In genomic region chr2:52639692-52640091, GRCh38 we compare ENCODE assay signal across 20 cellular contexts.
DNase-seq lines count a peak whose midpoint lies in the region; ATAC-seq and TF ChIP-seq lines count a peak whose summit lies in the region.
"Had no signal": no experiment of that assay in that cellular context is flagged by ENCODE, and none has a peak within 500 bp of the region (broad histone marks: within the 10 kb centered on the region; RNA-seq: fewer than 3 reads in every experiment).

No MANE protein-coding gene starts in this region.

- CTCF ChIA-PET in activated naive CD4-positive, alpha-beta T cell treated with anti-CD3 and anti-CD28 coated beads for 36 hours (lab: Charles Lee) = no interaction called here

- TF ChIP-seq CTCF in choroid plexus epithelial cell (conservative IDR thresholded peaks at IDR 0.05; ENCODE audit: low read depth, low read length) (no peak), GM23338 (conservative IDR thresholded peaks at IDR 0.05; ENCODE audit: low read depth in 2 of 2) (no peak)

- DNase-seq in H4 (ENCODE audit: low spot score) (peak; percentile 31), adipocyte (ENCODE audit: low read depth) (peak; percentile 16), choroid plexus epithelial cell (ENCODE audit: low read depth) (peak; percentile 70), iris pigment epithelial cell (ENCODE audit: low read depth) (peak; percentile 78), GM23338 (ENCODE audit: low spot score) (no peak)
- no peak for DNase-seq in activated naive CD4-positive, alpha-beta T cell treated with anti-CD3 and anti-CD28 coated beads for 36 hours
- DNase-seq: CD4-positive, CD25-positive, alpha-beta regulatory T cell; EL; H9; HFFc6; KG1; NCI-H1092 treated with DMSO at 0.1 percent for 48 hours; NCI-H1436 treated with DMSO at 0.1 percent for 48 hours; NCI-H1930; NCI-H510A treated with DMSO at 0.1 percent for 48 hours; NCI-H774; Peyer's patch had no signal

- no peaks in the 10 kb centered on the region for H4K20me1 ChIP-seq in GM23338 (replicated peaks; ENCODE audit: insufficient read depth)

- no peak overlapping the region for H3K4me3 ChIP-seq in adipocyte (ENCODE audit: low read length)
- H3K4me3 ChIP-seq in choroid plexus epithelial cell (ENCODE audit: low read depth, low read length) = no peak overlapping the region
- no peak overlapping the region for H3K4me3 ChIP-seq in GM23338
- H3K4me3 ChIP-seq: Peyer's patch, SJSA1 had no signal

- no peaks in the 10 kb centered on the region for H3K4me1 Mint-ChIP-seq in activated naive CD4-positive, alpha-beta T cell treated with anti-CD3 and anti-CD28 coated beads for 36 hours (ENCODE audit: low read depth)
- no peaks in the 10 kb centered on the region for H3K4me1 Mint-ChIP-seq in GM23338
- H3K4me1 Mint-ChIP-seq: H9 had no signal

- H3K27ac Mint-ChIP-seq in activated naive CD4-positive, alpha-beta T cell treated with anti-CD3 and anti-CD28 coated beads for 36 hours = no peak overlapping the region
- H3K27ac Mint-ChIP-seq in GM23338 = no peak overlapping the region
- H3K27ac Mint-ChIP-seq: CD4-positive, CD25-positive, alpha-beta regulatory T cell; H9; HFFc6 had no signal

- no peak overlapping the region for H3K4me2 ChIP-seq in GM23338

- intact Hi-C loops in activated naive CD4-positive, alpha-beta T cell treated with anti-CD3 and anti-CD28 coated beads for 36 hours (cut with micrococcal nuclease) = no loop called here

- H3K4me1 ChIP-seq in adipocyte (ENCODE audit: control insufficient read depth, insufficient read depth, low read length) (no peaks in the 10 kb centered on the region), GM23338 (ENCODE audit: insufficient read depth) (no peaks in the 10 kb centered on the region)
- H3K4me1 ChIP-seq: Peyer's patch, SJSA1 had no signal

- H3K27me3 Mint-ChIP-seq in activated naive CD4-positive, alpha-beta T cell treated with anti-CD3 and anti-CD28 coated beads for 36 hours (ENCODE audit: low read depth) = no peaks in the 10 kb centered on the region
- H3K27me3 Mint-ChIP-seq in GM23338 (ENCODE audit: insufficient read depth, low read depth, poor library complexity) = peaks cover 2% of the 10 kb centered on the region
- H3K27me3 Mint-ChIP-seq: CD4-positive, CD25-positive, alpha-beta regulatory T cell had no signal

- H3K36me3 ChIP-seq in adipocyte (ENCODE audit: control insufficient read depth, insufficient read depth, low read length, severe bottlenecking) (no peaks in the 10 kb centered on the region), GM23338 (ENCODE audit: insufficient read depth) (no peaks in the 10 kb centered on the region)
- H3K36me3 ChIP-seq: Peyer's patch, SJSA1 had no signal

- no peaks in the 10 kb centered on the region for H3K36me3 Mint-ChIP-seq in activated naive CD4-positive, alpha-beta T cell treated with anti-CD3 and anti-CD28 coated beads for 36 hours (ENCODE audit: low read depth)
- peaks cover 2% of the 10 kb centered on the region; the same call in 2 of the 3 replicates for H3K36me3 Mint-ChIP-seq in GM23338 (ENCODE audit: low read depth)
- H3K36me3 Mint-ChIP-seq: CD4-positive, CD25-positive, alpha-beta regulatory T cell had no signal

- H3K4me3 Mint-ChIP-seq in activated naive CD4-positive, alpha-beta T cell treated with anti-CD3 and anti-CD28 coated beads for 36 hours = no peak overlapping the region
- H3K4me3 Mint-ChIP-seq in GM23338 = no peak overlapping the region
- H3K4me3 Mint-ChIP-seq: CD4-positive, CD25-positive, alpha-beta regulatory T cell; H9; HFFc6 had no signal

- H3K9me3 Mint-ChIP-seq in activated naive CD4-positive, alpha-beta T cell treated with anti-CD3 and anti-CD28 coated beads for 36 hours = peaks cover 3% of the 10 kb centered on the region
- H3K9me3 Mint-ChIP-seq in GM23338 = peaks cover 10% of the 10 kb centered on the region; the same call in 2 of the 3 replicates

- no peak overlapping the region for H2AFZ ChIP-seq in GM23338

- H3K9me2 ChIP-seq in GM23338 (ENCODE audit: insufficient read depth) = no peaks in the 10 kb centered on the region; the same call in 1 of the 2 replicates

- ATAC-seq in GM23338 = no peak
- ATAC-seq in GM18502 (IDR thresholded peaks at IDR 0.05; ENCODE audit: poor library complexity, unreplicated experiment) = no peak

- no peaks in the 10 kb centered on the region for H3K79me2 ChIP-seq in GM23338 (replicated peaks; ENCODE audit: insufficient read depth)

- H3F3A ChIP-seq in GM23338 (replicated peaks; ENCODE audit: low read depth) = no peaks in the 10 kb centered on the region

- no peak overlapping the region for H3K27ac ChIP-seq in GM23338 (ENCODE audit: low read depth)
- H3K27ac ChIP-seq: HL-60, Peyer's patch, SJSA1 had no signal

- H3K9ac ChIP-seq in adipocyte (ENCODE audit: low read length) = no peak overlapping the region

- H3K27me3 ChIP-seq in adipocyte (replicated peaks; ENCODE audit: control insufficient read depth, insufficient read depth, low read length) (no peaks in the 10 kb centered on the region), GM23338 (ENCODE audit: insufficient read depth) (no peaks in the 10 kb centered on the region)
- H3K27me3 ChIP-seq: Peyer's patch, SJSA1 had no signal

- peaks cover 3% of the 10 kb centered on the region for H3K9me3 ChIP-seq in adipocyte (ENCODE audit: control insufficient read depth, low read length)
- H3K9me3 ChIP-seq: Peyer's patch, SJSA1 had no signal

TF ChIP-seq in GM23338, 12 proteins besides CTCF, POLR2A, EP300 and RAD21 (continues in another document):
- TF ChIP-seq ETS1 (IDR thresholded peaks at IDR 0.05) = no peak
- no peak for TF ChIP-seq JUNB (IDR thresholded peaks at IDR 0.05; ENCODE audit: unreplicated experiment)
- no peak for TF ChIP-seq ZNF114 (CRISPR knock-in tag; IDR thresholded peaks at IDR 0.05)
- TF ChIP-seq NANOG (IDR thresholded peaks at IDR 0.05; ENCODE audit: borderline replicate concordance) = no peak
- TF ChIP-seq STAT1 (IDR thresholded peaks at IDR 0.05; ENCODE audit: unreplicated experiment) = no peak
- no peak for TF ChIP-seq ZNF331 (CRISPR knock-in tag; IDR thresholded peaks at IDR 0.05; ENCODE audit: low read depth)
- TF ChIP-seq CREB1 (CRISPR knock-in tag; IDR thresholded peaks at IDR 0.05; ENCODE audit: low read depth) = no peak
- no peak for TF ChIP-seq REST (IDR thresholded peaks at IDR 0.05; ENCODE audit: unreplicated experiment)

Comparison
In these comparisons a context has a peak if more than half of its experiments do, and no peak if none do; other contexts are left out.
1. DNase-seq: peak in H4 (single experiment), adipocyte (single experiment), choroid plexus epithelial cell (single experiment) and iris pigment epithelial cell (single experiment); none in activated naive CD4-positive, alpha-beta T cell treated with anti-CD3 and anti-CD28 coated beads for 36 hours (single experiment) and GM23338 (single experiment).